Comparison of ENCODE assay signal across 10 cellular contexts in genomic region chr2:112634874-112635157, GRCh38.
"Had no signal": no experiment of that assay in that cellular context is flagged by ENCODE, and none has a peak within 500 bp of the region (broad histone marks: within the 10 kb centered on the region; RNA-seq: fewer than 3 reads in every experiment).

No MANE protein-coding gene starts in this region.

- H3K9me3 Mint-ChIP-seq: activated T-cell treated with anti-CD3 and anti-CD28 coated beads, Interleukin-2, amount 50 U/mL, for 24 hours; mesothelial cell of epicardium had no signal

- H3K27me3 ChIP-seq: cardiac muscle cell, dorsolateral prefrontal cortex, gastroesophageal sphincter, pancreas had no signal

- ATAC-seq: gastroesophageal sphincter, pancreas had no signal

- H3K27ac Mint-ChIP-seq: activated T-cell treated with anti-CD3 and anti-CD28 coated beads, Interleukin-2, amount 50 U/mL, for 24 hours; mesothelial cell of epicardium had no signal

- H3K4me3 ChIP-seq: cardiac muscle cell, dorsolateral prefrontal cortex, gastroesophageal sphincter, lung, pancreas, thoracic aorta had no signal

- H3K36me3 ChIP-seq: cardiac muscle cell, gastroesophageal sphincter, pancreas, thoracic aorta had no signal

- H3K27ac ChIP-seq: dorsolateral prefrontal cortex, gastroesophageal sphincter, pancreas, thoracic aorta had no signal

- H3K9me3 ChIP-seq: gastroesophageal sphincter, pancreas, thoracic aorta had no signal

- H3K4me3 Mint-ChIP-seq: activated T-cell treated with anti-CD3 and anti-CD28 coated beads, Interleukin-2, amount 50 U/mL, for 24 hours; mesothelial cell of epicardium had no signal

- FAIRE-seq: endometrium, pancreas had no signal

- DNase-seq: activated T-cell treated with anti-CD3 and anti-CD28 coated beads, Interleukin-2, amount 50 U/mL, for 24 hours; dorsolateral prefrontal cortex; stimulated activated CD4-positive, alpha-beta T cell treated with anti-CD3 and anti-CD28 coated beads, Interleukin-1b, Interleukin-23, amount 100 ng/mL, for 48 hours had no signal

- H3K36me3 Mint-ChIP-seq: mesothelial cell of epicardium had no signal

- H3K4me1 ChIP-seq: gastroesophageal sphincter, pancreas had no signal
